8 cellular contexts compared by ENCODE assay signal in genomic region chr17:77445908-77446535, GRCh38.
DNase-seq lines count a peak whose midpoint lies in the region; ATAC-seq, FAIRE-seq and TF ChIP-seq lines count a peak whose summit lies in the region.

No MANE protein-coding gene starts in this region.

- no peak for TF ChIP-seq RAD21 in SK-N-SH (IDR thresholded peaks at IDR 0.05; ENCODE audit: low read length)

- WGBS in mesodermal cell (ENCODE audit: insufficient coverage in 2 of 2), 2 experiments: 85 to 94% methylated on average over 10 to 11 of the region's 14 CpGs
- 97% methylated on average over 14 of the region's 14 CpGs for WGBS in SK-N-SH (ENCODE audit: low lambda C conversion rate)

- no peaks in the 10 kb centered on the region for H3K9me3 Mint-ChIP-seq in activated naive CD8-positive, alpha-beta T cell treated with anti-CD3 and anti-CD28 coated beads for 36 hours
- H3K9me3 Mint-ChIP-seq in GM23338: no peaks in the 10 kb centered on the region

- TF ChIP-seq POLR2A in GM12891 (IDR thresholded peaks at IDR 0.05; ENCODE audit: low read depth, low read length): peak; percentile 54; the same call in 1 of the 2 replicates

- H3K36me3 ChIP-seq in KOPT-K1 (ENCODE audit: insufficient read depth, low read length) (no peaks in the 10 kb centered on the region), mesodermal cell (ENCODE audit: control insufficient read depth, insufficient read depth, low read length) (peaks cover 15% of the 10 kb centered on the region), GM23338 (ENCODE audit: insufficient read depth) (no peaks in the 10 kb centered on the region), SK-N-SH (replicated peaks in 1 of 2; ENCODE audit: control insufficient read depth in 1 of 2, insufficient read depth in 2 of 2, low read length in 1 of 2) (peaks cover 0 to 5% of the 10 kb centered on the region in 2 experiments)

- H3K9me3 ChIP-seq in KOPT-K1 (ENCODE audit: insufficient read depth, low read length, poor library complexity, severe bottlenecking) (no peaks in the 10 kb centered on the region), mesodermal cell (ENCODE audit: control insufficient read depth, low read length) (no peaks in the 10 kb centered on the region), SK-N-SH (no peaks in the 10 kb centered on the region)

- H3K79me2 ChIP-seq in GM23338 (replicated peaks; ENCODE audit: insufficient read depth) (peaks cover 52% of the 10 kb centered on the region), SK-N-SH (ENCODE audit: insufficient read depth) (peaks cover 98% of the 10 kb centered on the region)

- TF ChIP-seq CTCF in GM23338 (conservative IDR thresholded peaks at IDR 0.05; ENCODE audit: low read depth in 2 of 2) (no peak), SK-N-SH (IDR thresholded peaks at IDR 0.05) (no peak)

- no peaks in the 10 kb centered on the region for H3K27me3 Mint-ChIP-seq in activated naive CD8-positive, alpha-beta T cell treated with anti-CD3 and anti-CD28 coated beads for 36 hours
- H3K27me3 Mint-ChIP-seq in GM23338 (ENCODE audit: insufficient read depth, low read depth, poor library complexity): peaks cover 19% of the 10 kb centered on the region

- CTCF ChIA-PET in SK-N-SH (lab: Yijun Ruan, JAX): interaction anchor here (1.7 to 29.4 kb wide), 4 partner anchors 10 to 52 kb away, joined by 7 to 566 read pairs (median 12); no protein-coding TSS in a partner anchor

- H3K4me3 ChIP-seq in mesodermal cell (ENCODE audit: extremely low read depth, insufficient read depth, low read length, poor library complexity, severe bottlenecking) (no peak overlapping the region), GM23338 (no peak overlapping the region), SK-N-SH (ENCODE audit: low read depth in 2 of 2, low read length in 1 of 2) (no peak overlapping the region)

- no peaks in the 10 kb centered on the region for H3F3A ChIP-seq in GM23338 (replicated peaks; ENCODE audit: low read depth)
- H3F3A ChIP-seq in SK-N-SH (replicated peaks; ENCODE audit: insufficient read depth): peaks cover 28% of the 10 kb centered on the region

- no peak for ATAC-seq in GM21390 (IDR thresholded peaks at IDR 0.05; ENCODE audit: unreplicated experiment)
- ATAC-seq in GM23338: no peak

- no peak for DNase-seq in GM12891 (ENCODE audit: insufficient read length, low spot score)
- DNase-seq in activated naive CD8-positive, alpha-beta T cell treated with anti-CD3 and anti-CD28 coated beads for 36 hours: peak; percentile 68
- DNase-seq in foreskin melanocyte: no peak
- DNase-seq in GM23338 (ENCODE audit: low spot score): no peak
- DNase-seq in SK-N-SH: no peak

- H3K27ac Mint-ChIP-seq in activated naive CD8-positive, alpha-beta T cell treated with anti-CD3 and anti-CD28 coated beads for 36 hours: peak overlapping the region; percentile 94
- no peak overlapping the region for H3K27ac Mint-ChIP-seq in GM23338

- no peak overlapping the region for H3K9ac ChIP-seq in SK-N-SH

- H3K4me3 Mint-ChIP-seq in activated naive CD8-positive, alpha-beta T cell treated with anti-CD3 and anti-CD28 coated beads for 36 hours: peak overlapping the region; percentile 62
- no peak overlapping the region for H3K4me3 Mint-ChIP-seq in GM23338

- peaks cover 25% of the 10 kb centered on the region for H3K36me3 Mint-ChIP-seq in activated naive CD8-positive, alpha-beta T cell treated with anti-CD3 and anti-CD28 coated beads for 36 hours
- H3K36me3 Mint-ChIP-seq in GM23338 (ENCODE audit: low read depth): no peaks in the 10 kb centered on the region; the same call in 2 of the 3 replicates

- TF ChIP-seq EP300 in SK-N-SH (IDR thresholded peaks at IDR 0.05; ENCODE audit: borderline replicate concordance in 1 of 2, low read depth in 1 of 2, low read length in 1 of 2): no peak

- H4K20me1 ChIP-seq in GM23338 (replicated peaks; ENCODE audit: insufficient read depth) (peaks cover 4% of the 10 kb centered on the region; the same call in 1 of the 2 replicates), SK-N-SH (ENCODE audit: insufficient read depth) (peaks cover 77% of the 10 kb centered on the region)

- peaks cover 83% of the 10 kb centered on the region for H3K4me1 Mint-ChIP-seq in activated naive CD8-positive, alpha-beta T cell treated with anti-CD3 and anti-CD28 coated beads for 36 hours
- H3K4me1 Mint-ChIP-seq in GM23338: peaks cover 41% of the 10 kb centered on the region

- H3K4me2 ChIP-seq in GM23338 (no peak overlapping the region), SK-N-SH (no peak overlapping the region)

- H3K4me1 ChIP-seq in mesodermal cell (ENCODE audit: control insufficient read depth, insufficient read depth, low read length, poor library complexity, severe bottlenecking): peaks cover 55% of the 10 kb centered on the region
- peaks cover 19% of the 10 kb centered on the region; the same call in 1 of the 2 replicates for H3K4me1 ChIP-seq in GM23338 (ENCODE audit: insufficient read depth)
- H3K4me1 ChIP-seq in SK-N-SH (ENCODE audit: control insufficient read depth in 1 of 2, insufficient read depth in 2 of 2, low read depth in 1 of 2, low read length in 1 of 2): peaks cover 23 to 50% of the 10 kb centered on the region in 2 experiments

- FAIRE-seq in GM12891 (lab: Jason Lieb, UNC): no peak

- POLR2A ChIA-PET in SK-N-SH (lab: Yijun Ruan, JAX): interaction anchor here (1.3 to 1.7 kb wide), 2 partner anchors 9 to 13 kb away, joined by 5 read pairs; no protein-coding TSS in a partner anchor

- no peaks in the 10 kb centered on the region for H3K27me3 ChIP-seq in GM23338 (ENCODE audit: insufficient read depth)
- H3K27me3 ChIP-seq in SK-N-SH (ENCODE audit: insufficient read depth): no peaks in the 10 kb centered on the region

- H3K9me2 ChIP-seq in GM23338 (ENCODE audit: insufficient read depth) (no peaks in the 10 kb centered on the region), SK-N-SH (no peaks in the 10 kb centered on the region)

- H2AFZ ChIP-seq in GM23338: no peak overlapping the region
- no peak overlapping the region for H2AFZ ChIP-seq in SK-N-SH (ENCODE audit: low read depth)

- H3K27ac ChIP-seq in KOPT-K1 (ENCODE audit: low read depth, low read length, poor library complexity, severe bottlenecking) (peak overlapping the region; percentile 98), mesodermal cell (ENCODE audit: low read depth, low read length, severe bottlenecking) (peak overlapping the region; percentile 46), GM23338 (ENCODE audit: low read depth) (no peak overlapping the region), SK-N-SH (ENCODE audit: low read depth in 2 of 2, low read length in 1 of 2) (no peak overlapping the region; a peak in 1 of 4 replicates)

TF ChIP-seq in GM12891, 5 proteins besides CTCF, POLR2A, EP300 and RAD21:
- TF ChIP-seq SPI1 (IDR thresholded peaks at IDR 0.05; ENCODE audit: low read depth, low read length) (peak; percentile 56; the same call in 1 of the 2 replicates), TAF1 (IDR thresholded peaks at IDR 0.05; ENCODE audit: low read depth, low read length) (peak; percentile 74), POU2F2 (IDR thresholded peaks at IDR 0.05; ENCODE audit: low read depth, low read length) (no peak), POLR2AphosphoS5 (IDR thresholded peaks at IDR 0.05; ENCODE audit: low read depth, low read length) (no peak), PAX5 (IDR thresholded peaks at IDR 0.05; ENCODE audit: insufficient read depth, low read length, severe bottlenecking) (no peak)

TF ChIP-seq in GM23338, 12 proteins besides CTCF, POLR2A, EP300 and RAD21:
- no peak for TF ChIP-seq ZNF114 (CRISPR knock-in tag; IDR thresholded peaks at IDR 0.05)

TF ChIP-seq in SK-N-SH, 30 proteins besides CTCF, POLR2A, EP300 and RAD21 (continues in another document):
- TF ChIP-seq SIN3A (IDR thresholded peaks at IDR 0.05; ENCODE audit: borderline replicate concordance, low read depth, low read length) (no peak), EZH2phosphoT487 (IDR thresholded peaks at IDR 0.05; ENCODE audit: borderline replicate concordance, low read depth) (no peak), TCF12 (IDR thresholded peaks at IDR 0.05) (no peak), FOXJ3 (CRISPR knock-in tag; IDR thresholded peaks at IDR 0.05) (no peak), TEAD4 (IDR thresholded peaks at IDR 0.05; ENCODE audit: borderline replicate concordance, insufficient read depth) (no peak), GATA2 (CRISPR knock-in tag; IDR thresholded peaks at IDR 0.05) (no peak), JUND (IDR thresholded peaks at IDR 0.05) (no peak), FOXM1 (IDR thresholded peaks at IDR 0.05; ENCODE audit: low read depth) (no peak), RFX5 (IDR thresholded peaks at IDR 0.05; ENCODE audit: low read length) (no peak), TAF1 (IDR thresholded peaks at IDR 0.05; ENCODE audit: borderline replicate concordance, low read depth, low read length) (no peak)
- TF ChIP-seq, protein P1, sequence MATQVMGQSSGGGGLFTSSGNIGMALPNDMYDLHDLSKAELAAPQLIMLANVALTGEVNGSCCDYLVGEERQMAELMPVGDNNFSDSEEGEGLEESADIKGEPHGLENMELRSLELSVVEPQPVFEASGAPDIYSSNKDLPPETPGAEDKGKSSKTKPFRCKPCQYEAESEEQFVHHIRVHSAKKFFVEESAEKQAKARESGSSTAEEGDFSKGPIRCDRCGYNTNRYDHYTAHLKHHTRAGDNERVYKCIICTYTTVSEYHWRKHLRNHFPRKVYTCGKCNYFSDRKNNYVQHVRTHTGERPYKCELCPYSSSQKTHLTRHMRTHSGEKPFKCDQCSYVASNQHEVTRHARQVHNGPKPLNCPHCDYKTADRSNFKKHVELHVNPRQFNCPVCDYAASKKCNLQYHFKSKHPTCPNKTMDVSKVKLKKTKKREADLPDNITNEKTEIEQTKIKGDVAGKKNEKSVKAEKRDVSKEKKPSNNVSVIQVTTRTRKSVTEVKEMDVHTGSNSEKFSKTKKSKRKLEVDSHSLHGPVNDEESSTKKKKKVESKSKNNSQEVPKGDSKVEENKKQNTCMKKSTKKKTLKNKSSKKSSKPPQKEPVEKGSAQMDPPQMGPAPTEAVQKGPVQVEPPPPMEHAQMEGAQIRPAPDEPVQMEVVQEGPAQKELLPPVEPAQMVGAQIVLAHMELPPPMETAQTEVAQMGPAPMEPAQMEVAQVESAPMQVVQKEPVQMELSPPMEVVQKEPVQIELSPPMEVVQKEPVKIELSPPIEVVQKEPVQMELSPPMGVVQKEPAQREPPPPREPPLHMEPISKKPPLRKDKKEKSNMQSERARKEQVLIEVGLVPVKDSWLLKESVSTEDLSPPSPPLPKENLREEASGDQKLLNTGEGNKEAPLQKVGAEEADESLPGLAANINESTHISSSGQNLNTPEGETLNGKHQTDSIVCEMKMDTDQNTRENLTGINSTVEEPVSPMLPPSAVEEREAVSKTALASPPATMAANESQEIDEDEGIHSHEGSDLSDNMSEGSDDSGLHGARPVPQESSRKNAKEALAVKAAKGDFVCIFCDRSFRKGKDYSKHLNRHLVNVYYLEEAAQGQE (IDR thresholded peaks at IDR 0.05; ENCODE audit: low read depth, low read length): no peak

Comparison
In these comparisons a context has a peak if more than half of its experiments do, and no peak if none do; other contexts are left out.
1. H3K27ac ChIP-seq: peak in KOPT-K1 (single experiment) and mesodermal cell (single experiment); none in GM23338 (single experiment) and SK-N-SH (0 of 2).